Comparison of ENCODE assay signal across 10 cellular contexts in the genomic region with DNA sequence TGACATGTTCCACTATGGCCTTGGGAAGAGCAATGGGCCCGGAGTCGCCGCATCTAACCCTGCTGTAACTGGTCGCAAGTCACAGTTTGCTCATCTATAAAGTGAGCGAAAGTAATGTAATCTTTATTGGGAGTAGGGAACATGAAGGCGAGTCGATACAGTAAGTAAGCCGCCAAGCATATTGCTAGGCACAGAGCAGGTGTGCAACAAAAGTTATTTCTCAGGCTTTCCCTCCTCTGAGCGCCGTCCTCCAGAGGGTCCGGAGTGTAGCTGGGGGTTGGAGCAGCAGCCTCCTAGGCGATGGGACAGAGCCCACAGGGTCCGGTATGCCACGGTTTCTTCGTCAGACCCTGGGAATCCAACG. TPM values are rescaled to one million over a fixed set of nuclear protein-coding genes. Genes with fewer than 3 reads are reported as not detected.
DNase-seq lines count a peak whose midpoint lies in the region; ATAC-seq, FAIRE-seq and TF ChIP-seq lines count a peak whose summit lies in the region.
"Had no signal": no experiment of that assay in that cellular context is flagged by ENCODE, and none has a peak within 500 bp of the region (broad histone marks: within the 10 kb centered on the region; RNA-seq: fewer than 3 reads in every experiment).

No MANE protein-coding gene starts in this region.

- no peaks in the 10 kb centered on the region for H3K9me3 Mint-ChIP-seq in activated naive CD8-positive, alpha-beta T cell treated with anti-CD3 and anti-CD28 coated beads, Interleukin-2, amount 10 ng/mL, durations not matched to agents 7 days and 5 days

- H3K9me1 ChIP-seq in keratinocyte (ENCODE audit: control insufficient read depth, extremely low read depth, insufficient read depth, low read length), result no peaks in the 10 kb centered on the region

- no peaks in the 10 kb centered on the region for H3F3A ChIP-seq in smooth muscle cell (ENCODE audit: low read depth)

- WGBS in HUES64, result 24% methylated on average over 16 of the region's 16 CpGs
- 17% methylated on average over 16 of the region's 16 CpGs for WGBS in smooth muscle cell (ENCODE audit: low lambda C conversion rate)

- peaks cover 72% of the 10 kb centered on the region for H3K27me3 Mint-ChIP-seq in activated naive CD8-positive, alpha-beta T cell treated with anti-CD3 and anti-CD28 coated beads, Interleukin-2, amount 10 ng/mL, durations not matched to agents 7 days and 5 days

- no peak for TF ChIP-seq CTCF in keratinocyte (optimal IDR thresholded peaks at IDR 0.05 in 1 of 3, IDR thresholded peaks at IDR 0.05 in 1 of 3, conservative IDR thresholded peaks at IDR 0.05 in 1 of 3; ENCODE audit: extremely low read depth in 1 of 3, insufficient read depth in 2 of 3, low read length in 3 of 3)
- TF ChIP-seq CTCF in smooth muscle cell (IDR thresholded peaks at IDR 0.05; ENCODE audit: borderline replicate concordance, insufficient read depth, poor library complexity, severe bottlenecking), result no peak

- DNase-seq in activated naive CD8-positive, alpha-beta T cell treated with anti-CD3 and anti-CD28 coated beads, Interleukin-2, amount 10 ng/mL, durations not matched to agents 7 days and 5 days, result no peak
- DNase-seq in keratinocyte (ENCODE audit: low read depth, low spot score), result no peak
- DNase-seq in smooth muscle cell (lab: John Stamatoyannopoulos, UW; ENCODE audit: unreplicated experiment), result no peak
- no peak for DNase-seq in ureter (ENCODE audit: low spot score)
- DNase-seq in NCI-H748 treated with DMSO at 0.1 percent for 48 hours (lab: John Stamatoyannopoulos, UW), result no peak
- DNase-seq in HPDE6-E6E7 (ENCODE audit: extremely low spot score), result no peak

- H3K9me3 ChIP-seq in HUES64 (ENCODE audit: insufficient read depth, low read depth, low read length) (no peaks in the 10 kb centered on the region), keratinocyte (ENCODE audit: control insufficient read depth, low read depth, low read length) (no peaks in the 10 kb centered on the region), smooth muscle cell (replicated peaks; ENCODE audit: low read depth) (no peaks in the 10 kb centered on the region)
- H3K9me3 ChIP-seq: SK-N-SH had no signal

- H3K9ac ChIP-seq in HUES64 (ENCODE audit: low read depth, low read length), result peak overlapping the region; percentile 62; the same call in 1 of the 2 replicates
- no peak overlapping the region for H3K9ac ChIP-seq in keratinocyte (ENCODE audit: control insufficient read depth, extremely low read depth, insufficient read depth, low read length)
- H3K9ac ChIP-seq in smooth muscle cell (ENCODE audit: low read depth), result no peak overlapping the region
- H3K9ac ChIP-seq: SK-N-SH had no signal

- H2AFZ ChIP-seq in keratinocyte (ENCODE audit: control insufficient read depth, low read length) (no peak overlapping the region), smooth muscle cell (ENCODE audit: low read depth) (peak overlapping the region; percentile 87)

- peaks cover 1% of the 10 kb centered on the region for H3K36me3 Mint-ChIP-seq in activated naive CD8-positive, alpha-beta T cell treated with anti-CD3 and anti-CD28 coated beads, Interleukin-2, amount 10 ng/mL, durations not matched to agents 7 days and 5 days

- no peak for ATAC-seq in activated naive CD8-positive, alpha-beta T cell treated with anti-CD3 and anti-CD28 coated beads, Interleukin-2, amount 10 ng/mL, durations not matched to agents 7 days and 5 days (ENCODE audit: low read depth)

- no peak for FAIRE-seq in keratinocyte (lab: Jason Lieb, UNC)
- FAIRE-seq: HTR-8/SVneo had no signal

- H3K4me2 ChIP-seq in keratinocyte (ENCODE audit: control insufficient read depth, extremely low read depth, insufficient read depth, low read depth, low read length), result peak overlapping the region; percentile 43
- peak overlapping the region; percentile 94 for H3K4me2 ChIP-seq in smooth muscle cell
- H3K4me2 ChIP-seq: SK-N-SH had no signal

- H3K4me1 Mint-ChIP-seq in activated naive CD8-positive, alpha-beta T cell treated with anti-CD3 and anti-CD28 coated beads, Interleukin-2, amount 10 ng/mL, durations not matched to agents 7 days and 5 days, result peaks cover 7% of the 10 kb centered on the region

- H3K36me3 ChIP-seq in HUES64 (ENCODE audit: insufficient read depth, low read length) (no peaks in the 10 kb centered on the region), keratinocyte (ENCODE audit: control insufficient read depth in 2 of 2, extremely low read depth in 1 of 2, insufficient read depth in 2 of 2, low read length in 2 of 2) (no peaks in the 10 kb centered on the region), smooth muscle cell (ENCODE audit: low read depth) (no peaks in the 10 kb centered on the region)

- H3K4me3 ChIP-seq in HUES64 (ENCODE audit: low read length) (peak overlapping the region; percentile 55), keratinocyte (ENCODE audit: control insufficient read depth in 2 of 3, extremely low read depth in 1 of 3, insufficient read depth in 2 of 3, low read depth in 1 of 3, low read length in 3 of 3) (no peak overlapping the region), smooth muscle cell (peak overlapping the region; percentile 60)

- POLR2A ChIA-PET in activated naive CD8-positive, alpha-beta T cell treated with anti-CD3 and anti-CD28 coated beads, Interleukin-2, amount 10 ng/mL, durations not matched to agents 7 days and 5 days (lab: Charles Lee), result no interaction called here

- H3K4me1 ChIP-seq in HUES64 (ENCODE audit: insufficient read depth, low read length) (peaks cover 26% of the 10 kb centered on the region), keratinocyte (ENCODE audit: control insufficient read depth, extremely low read depth, insufficient read depth, low read length) (no peaks in the 10 kb centered on the region), smooth muscle cell (ENCODE audit: low read depth) (peaks cover 31% of the 10 kb centered on the region)

- peak overlapping the region; percentile 31 for H3K4me3 Mint-ChIP-seq in activated naive CD8-positive, alpha-beta T cell treated with anti-CD3 and anti-CD28 coated beads, Interleukin-2, amount 10 ng/mL, durations not matched to agents 7 days and 5 days

- dilution Hi-C loops in keratinocyte (cut with MboI; ENCODE audit: extremely low pct_ligation_motif_present, low sequenced_read_pairs), result loop anchor here (25.0 kb wide), 2 partner anchors 200 to 275 kb away; no protein-coding TSS in a partner anchor

- no peak overlapping the region for H3K27ac Mint-ChIP-seq in activated naive CD8-positive, alpha-beta T cell treated with anti-CD3 and anti-CD28 coated beads, Interleukin-2, amount 10 ng/mL, durations not matched to agents 7 days and 5 days

- H3K27me3 ChIP-seq in HUES64 (ENCODE audit: insufficient read depth, low read length) (peaks cover 75% of the 10 kb centered on the region), keratinocyte (ENCODE audit: control insufficient read depth, extremely low read depth, insufficient read depth, low read length) (peaks cover 84% of the 10 kb centered on the region), smooth muscle cell (ENCODE audit: low read depth) (peaks cover 41% of the 10 kb centered on the region)

- H4K20me1 ChIP-seq in keratinocyte (ENCODE audit: control insufficient read depth, extremely low read depth, insufficient read depth, low read length), result no peaks in the 10 kb centered on the region
- H4K20me1 ChIP-seq in smooth muscle cell (ENCODE audit: low read depth), result no peaks in the 10 kb centered on the region

- H3K79me2 ChIP-seq in keratinocyte (ENCODE audit: control insufficient read depth, insufficient read depth, low read length) (no peaks in the 10 kb centered on the region), smooth muscle cell (ENCODE audit: low read depth) (peaks cover 16% of the 10 kb centered on the region)

- H3K27ac ChIP-seq in HUES64 (ENCODE audit: low read depth, low read length) (no peak overlapping the region), keratinocyte (ENCODE audit: control insufficient read depth, insufficient read depth, low read length) (no peak overlapping the region), smooth muscle cell (ENCODE audit: low read depth) (no peak overlapping the region)

RNA-seq across cellular contexts. Expression of gene SPON1, which starts 0.3 kb away (rescaled TPM):
- 4.4 TPM for polyA plus RNA-seq in HUES64 (2013, experiment 1 of 2)
- polyA plus RNA-seq in HUES64 (2013, experiment 2 of 2), result 6.5 TPM
- total RNA-seq in activated naive CD8-positive, alpha-beta T cell treated with anti-CD3 and anti-CD28 coated beads, Interleukin-2, amount 10 ng/mL, durations not matched to agents 7 days and 5 days, result 1 to 10 TPM; 3.8 to 3.9 TPM
- polyA plus RNA-seq in keratinocyte (not detected in 3 replicates), smooth muscle cell (21.3 and 40.6 TPM in 2 replicates)
- not detected for polyA plus RNA-seq in keratinocyte (2011; ENCODE audit: low read depth)
- polyA plus RNA-seq in keratinocyte (2011; cell fraction: cytosol; rRNA removed), result not detected in 2 replicates
- not detected in 2 replicates for polyA plus RNA-seq in keratinocyte (2011; cell fraction: nucleus; rRNA removed)
- polyA plus RNA-seq in keratinocyte (2012; ENCODE audit: low replicate concordance), result 0.74 and 0.92 TPM in 2 replicates
- not detected in 3 replicates for polyA minus RNA-seq in keratinocyte
- not detected for polyA minus RNA-seq in keratinocyte (2011; cell fraction: cytosol; rRNA and poly(A)+ RNA removed)
- polyA minus RNA-seq in keratinocyte (2011; cell fraction: nucleus; rRNA and poly(A)+ RNA removed), result not detected in 2 replicates
- total RNA-seq in smooth muscle cell (38.0 and 58.8 TPM in 2 replicates), ureter (37.1 TPM)
- total RNA-seq: G401 had no signal
- polyA plus RNA-seq: SK-N-SH had no signal

Comparison
In these comparisons a context has a peak if more than half of its experiments do, and no peak if none do; other contexts are left out.
1. H3K4me3 ChIP-seq: peak in HUES64 (single experiment) and smooth muscle cell (single experiment); none in keratinocyte (0 of 3).